1 cellular context compared by ENCODE assay signal in the genomic region with DNA sequence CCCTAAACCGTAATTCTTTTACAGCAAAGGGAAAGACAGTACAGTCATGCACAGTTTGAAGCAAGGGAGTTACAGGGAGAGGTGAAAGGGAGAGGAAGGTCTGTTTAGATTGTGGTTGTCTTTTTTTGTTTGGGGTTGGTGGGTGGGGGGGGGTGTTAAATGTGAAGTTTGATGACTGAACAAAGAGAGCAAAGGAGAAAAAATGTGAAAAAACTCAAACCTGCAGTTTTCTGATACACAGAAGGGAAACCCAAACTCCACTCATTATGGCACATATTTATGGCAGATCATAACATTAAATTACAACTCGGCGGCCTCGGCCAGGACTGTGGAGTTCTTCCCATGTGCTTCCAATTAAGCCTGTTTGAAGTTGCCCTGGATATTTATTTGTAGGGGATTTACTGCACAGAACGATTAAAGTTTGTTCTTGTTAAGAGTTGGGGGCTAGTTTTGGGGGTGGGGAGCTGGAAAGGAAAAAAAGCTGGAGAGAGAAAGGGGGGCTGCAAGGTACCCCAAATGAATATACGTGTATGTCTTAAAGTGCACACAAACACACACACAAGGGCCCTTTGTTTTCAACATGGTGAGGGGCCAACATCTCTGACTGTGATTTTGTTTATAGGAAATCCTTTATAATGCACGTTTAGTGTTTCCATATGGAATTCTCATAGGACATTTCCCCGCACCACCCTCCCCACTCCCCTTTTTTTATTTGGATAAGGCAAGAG.
TF ChIP-seq lines count a peak whose summit lies in the region.

No MANE protein-coding gene starts in this region.

TF ChIP-seq in HEK293, 187 proteins besides CTCF, POLR2A, EP300 and RAD21 (continued from another document):
- 0 out of 2 replicates have a peak, but pooled peaks have one; percentile 41 for TF ChIP-seq KLF9 (tag by site-specific recombination; IDR thresholded peaks at IDR 0.05; ENCODE audit: low read depth)
- no peak for TF ChIP-seq ZFHX2 (tag by site-specific recombination; conservative IDR thresholded peaks at IDR 0.05)
- TF ChIP-seq ZNF843 (tag by site-specific recombination; IDR thresholded peaks at IDR 0.05) = no peak
- no peak for TF ChIP-seq YY1 (tag by site-specific recombination; IDR thresholded peaks at IDR 0.05)
- no peak for TF ChIP-seq ZBTB1 (tag by site-specific recombination; IDR thresholded peaks at IDR 0.05)
- no peak for TF ChIP-seq ZNF48 (tag by site-specific recombination; IDR thresholded peaks at IDR 0.05)
- TF ChIP-seq ZSCAN30 (tag by site-specific recombination; IDR thresholded peaks at IDR 0.05) = 0 out of 2 replicates have a peak, but pooled peaks have one; percentile 8
- TF ChIP-seq, protein P1, sequence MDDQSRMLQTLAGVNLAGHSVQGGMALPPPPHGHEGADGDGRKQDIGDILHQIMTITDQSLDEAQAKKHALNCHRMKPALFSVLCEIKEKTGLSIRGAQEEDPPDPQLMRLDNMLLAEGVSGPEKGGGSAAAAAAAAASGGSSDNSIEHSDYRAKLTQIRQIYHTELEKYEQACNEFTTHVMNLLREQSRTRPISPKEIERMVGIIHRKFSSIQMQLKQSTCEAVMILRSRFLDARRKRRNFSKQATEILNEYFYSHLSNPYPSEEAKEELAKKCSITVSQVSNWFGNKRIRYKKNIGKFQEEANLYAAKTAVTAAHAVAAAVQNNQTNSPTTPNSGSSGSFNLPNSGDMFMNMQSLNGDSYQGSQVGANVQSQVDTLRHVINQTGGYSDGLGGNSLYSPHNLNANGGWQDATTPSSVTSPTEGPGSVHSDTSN (CRISPR knock-in tag; IDR thresholded peaks at IDR 0.05) = no peak
- TF ChIP-seq ZBTB20 (tag by site-specific recombination; IDR thresholded peaks at IDR 0.05) = no peak
- no peak for TF ChIP-seq ZNF292 (tag by site-specific recombination; IDR thresholded peaks at IDR 0.05; ENCODE audit: borderline replicate concordance, low read depth)
- TF ChIP-seq, protein P2, sequence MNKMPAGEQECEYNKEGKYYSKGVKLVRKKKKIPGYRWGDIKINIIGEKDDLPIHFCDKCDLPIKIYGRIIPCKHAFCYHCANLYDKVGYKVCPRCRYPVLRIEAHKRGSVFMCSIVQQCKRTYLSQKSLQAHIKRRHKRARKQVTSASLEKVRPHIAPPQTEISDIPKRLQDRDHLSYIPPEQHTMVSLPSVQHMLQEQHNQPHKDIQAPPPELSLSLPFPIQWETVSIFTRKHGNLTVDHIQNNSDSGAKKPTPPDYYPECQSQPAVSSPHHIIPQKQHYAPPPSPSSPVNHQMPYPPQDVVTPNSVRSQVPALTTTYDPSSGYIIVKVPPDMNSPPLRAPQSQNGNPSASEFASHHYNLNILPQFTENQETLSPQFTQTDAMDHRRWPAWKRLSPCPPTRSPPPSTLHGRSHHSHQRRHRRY (tag by site-specific recombination; IDR thresholded peaks at IDR 0.05) = no peak
